In the genomic region with DNA sequence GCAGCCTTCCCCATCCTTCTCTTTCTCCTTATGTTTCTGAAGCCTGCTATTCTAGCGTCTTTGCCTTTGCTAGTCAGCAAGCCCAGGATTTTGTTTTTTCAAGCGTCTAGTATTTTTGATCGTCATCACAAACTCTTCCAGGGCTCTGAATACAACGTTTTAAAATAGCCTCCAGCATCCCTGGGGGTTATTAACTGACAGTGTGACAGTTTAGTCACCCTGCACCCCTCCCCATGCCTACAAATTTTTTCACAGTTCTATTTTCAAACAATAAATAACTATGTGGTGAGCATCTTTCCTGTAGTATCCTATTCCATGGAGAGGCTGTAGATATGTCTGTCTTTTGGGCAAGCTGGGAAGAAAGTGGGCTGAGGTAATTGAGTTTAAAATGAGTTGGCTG, we compare ENCODE assay signal across 14 cellular contexts.
DNase-seq lines count a peak whose midpoint lies in the region; ATAC-seq and TF ChIP-seq lines count a peak whose summit lies in the region.
"Had no signal": no experiment of that assay in that cellular context is flagged by ENCODE, and none has a peak within 500 bp of the region (broad histone marks: within the 10 kb centered on the region; RNA-seq: fewer than 3 reads in every experiment).

No MANE protein-coding gene starts in this region.

- H3K36me3 ChIP-seq in BLaER1 treated with 17β-estradiol and CSF1 and Interleukin-3, amounts not matched to agents 10 nM and 100 nM: no peaks in the 10 kb centered on the region
- no peaks in the 10 kb centered on the region for H3K36me3 ChIP-seq in ascending aorta
- H3K36me3 ChIP-seq in aorta (ENCODE audit: control insufficient read depth in 1 of 2, insufficient read depth in 2 of 2, low read length in 1 of 2): no peaks in the 10 kb centered on the region

- H3K4me3 ChIP-seq in BLaER1 treated with 17β-estradiol and CSF1 and Interleukin-3, amounts not matched to agents 10 nM and 100 nM: no peak overlapping the region
- H3K4me3 ChIP-seq in ascending aorta: no peak overlapping the region
- H3K4me3 ChIP-seq in aorta (ENCODE audit: low read length in 2 of 2): no peak overlapping the region

- H3K9me3 ChIP-seq in BLaER1 treated with 17β-estradiol and CSF1 and Interleukin-3, amounts not matched to agents 10 nM and 100 nM (replicated peaks in 1 of 11): peaks cover 0 to 8% (median 0%) of the 10 kb centered on the region in 11 experiments; a peak in 3 of 22 replicates
- no peaks in the 10 kb centered on the region for H3K9me3 ChIP-seq in ascending aorta
- H3K9me3 ChIP-seq in aorta (ENCODE audit: control insufficient read depth, low read length): no peaks in the 10 kb centered on the region

- no peaks in the 10 kb centered on the region for H3K27me3 ChIP-seq in BLaER1 treated with 17β-estradiol and CSF1 and Interleukin-3, amounts not matched to agents 10 nM and 100 nM
- H3K27me3 ChIP-seq in ascending aorta (no peaks in the 10 kb centered on the region), aorta (ENCODE audit: control insufficient read depth in 1 of 2, insufficient read depth in 2 of 2, low read length in 1 of 2) (no peaks in the 10 kb centered on the region)

- H3K27ac ChIP-seq in BLaER1 treated with 17β-estradiol and CSF1 and Interleukin-3, amounts not matched to agents 10 nM and 100 nM: no peak overlapping the region
- peak overlapping the region; percentile 74 to 81 for H3K27ac ChIP-seq in ascending aorta
- peak overlapping the region; percentile 16 to 92 for H3K27ac ChIP-seq in aorta (ENCODE audit: low read depth in 1 of 2, low read length in 2 of 2)
- H3K27ac ChIP-seq: C4-2B had no signal

- no peak for DNase-seq in ascending aorta (ENCODE audit: low spot score in 2 of 2)
- DNase-seq in myocyte (ENCODE audit: low read depth): peak; percentile 8
- DNase-seq in aorta: no peak
- DNase-seq in activated CD4-positive, CD25-positive, alpha-beta regulatory T cell (lab: John Stamatoyannopoulos, UW): no peak
- DNase-seq in AG08396 (ENCODE audit: low spot score): no peak
- no peak for DNase-seq in T-helper 9 cell
- DNase-seq: 8988T; CD4-positive, alpha-beta memory T cell; DMS79 treated with DMSO at 0.1 percent for 48 hours; GF-D8; GOT3; H9 had no signal

- intact Hi-C loops in ascending aorta (cut with DNase I) (loop anchor here (5.0 kb wide), 2 partner anchors 66 to 116 kb away; no protein-coding TSS in a partner anchor), aorta (cut with DNase I) (no loop called here)

- ATAC-seq in aorta (ENCODE audit: low FRiP score): peak; percentile 64

- H4K20me1 ChIP-seq in BLaER1 treated with 17β-estradiol and CSF1 and Interleukin-3, amounts not matched to agents 10 nM and 100 nM: no peaks in the 10 kb centered on the region

- no peak overlapping the region for H3K9ac ChIP-seq in BLaER1 treated with 17β-estradiol and CSF1 and Interleukin-3, amounts not matched to agents 10 nM and 100 nM

- H3K4me2 ChIP-seq in BLaER1 treated with 17β-estradiol and CSF1 and Interleukin-3, amounts not matched to agents 10 nM and 100 nM: peak overlapping the region in 6 of 11 experiments; percentile 2 to 63 (median 29); a peak in 7 of 22 replicates

- peaks cover 0 to 17% (median 2%) of the 10 kb centered on the region in 10 experiments; a peak in 8 of 20 replicates for H3K4me1 ChIP-seq in BLaER1 treated with 17β-estradiol and CSF1 and Interleukin-3, amounts not matched to agents 10 nM and 100 nM
- H3K4me1 ChIP-seq in ascending aorta: peaks cover 0 to 8% of the 10 kb centered on the region in 2 donors
- H3K4me1 ChIP-seq in aorta (ENCODE audit: control insufficient read depth in 1 of 2, insufficient read depth in 2 of 2, low read length in 2 of 2): peaks cover 2 to 9% of the 10 kb centered on the region in 2 donors

- WGBS in aorta, 2 donors: 1 to 5% methylated on average over 4 of the region's 4 CpGs

- no peak for TF ChIP-seq CTCF in ascending aorta (IDR thresholded peaks at IDR 0.05)

Comparison
In these comparisons a context has a peak if more than half of its experiments do, and no peak if none do; other contexts are left out.
1. H3K27ac ChIP-seq: peak in ascending aorta (2 of 2) and aorta (2 of 2); none in BLaER1 treated with 17β-estradiol and CSF1 and Interleukin-3, amounts not matched to agents 10 nM and 100 nM (0 of 11).